ENCODE assay signal across 11 cellular contexts in genomic region chr14:99732436-99733220, GRCh38. TPM values are rescaled to one million over a fixed set of nuclear protein-coding genes. Genes with fewer than 3 reads are reported as not detected.
DNase-seq lines count a peak whose midpoint lies in the region; ATAC-seq and TF ChIP-seq lines count a peak whose summit lies in the region.
"Had no signal": no experiment of that assay in that cellular context is flagged by ENCODE, and none has a peak within 500 bp of the region (broad histone marks: within the 10 kb centered on the region; RNA-seq: fewer than 3 reads in every experiment).

No MANE protein-coding gene starts in this region.

- ATAC-seq in activated CD8-positive, alpha-beta memory T cell treated with anti-CD3 and anti-CD28 coated beads, Interleukin-2, amount 10 ng/mL, durations not matched to agents 7 days and 5 days, result no peak
- no peak for ATAC-seq in mucosa of descending colon

- H3K4me1 ChIP-seq in mucosa of descending colon (ENCODE audit: low read depth), result no peaks in the 10 kb centered on the region

- DNase-seq in activated CD8-positive, alpha-beta memory T cell treated with anti-CD3 and anti-CD28 coated beads, Interleukin-2, amount 50 U/mL, for 4 hours, result peak; percentile 7
- DNase-seq in activated CD8-positive, alpha-beta memory T cell treated with anti-CD3 and anti-CD28 coated beads, Interleukin-2, amount 10 ng/mL, durations not matched to agents 7 days and 5 days, result no peak
- peak; percentile 5 for DNase-seq in endothelial cell (ENCODE audit: low spot score)
- peak in 2 of 3 donors; percentile 23 to 46 for DNase-seq in mucosa of descending colon
- no peak for DNase-seq in type B pancreatic cell (ENCODE audit: extremely low spot score, unreplicated experiment)
- DNase-seq in NCI-H526 (lab: John Stamatoyannopoulos, UW), result no peak
- no peak for DNase-seq in NCI-H1105 treated with DMSO at 0.1 percent for 48 hours (lab: John Stamatoyannopoulos, UW)
- DNase-seq in NCI-H2227 treated with DMSO at 0.1 percent for 48 hours (lab: John Stamatoyannopoulos, UW), result no peak
- DNase-seq: effector CD4-positive, alpha-beta T cell; NCI-H146; NCI-H510A treated with DMSO at 0.1 percent for 48 hours had no signal

- H3K36me3 ChIP-seq in mucosa of descending colon (ENCODE audit: low read depth), result no peaks in the 10 kb centered on the region

- no peak overlapping the region for H3K4me3 ChIP-seq in mucosa of descending colon

- H3K36me3 Mint-ChIP-seq in activated CD8-positive, alpha-beta memory T cell treated with anti-CD3 and anti-CD28 coated beads, Interleukin-2, amount 10 ng/mL, durations not matched to agents 7 days and 5 days, result no peaks in the 10 kb centered on the region
- no peaks in the 10 kb centered on the region for H3K36me3 Mint-ChIP-seq in endothelial cell (ENCODE audit: low read depth, unreplicated experiment)
- no peaks in the 10 kb centered on the region for H3K36me3 Mint-ChIP-seq in type B pancreatic cell

- H3K9me3 ChIP-seq in mucosa of descending colon, result no peaks in the 10 kb centered on the region

- no peak overlapping the region for H3K27ac Mint-ChIP-seq in activated CD8-positive, alpha-beta memory T cell treated with anti-CD3 and anti-CD28 coated beads, Interleukin-2, amount 10 ng/mL, durations not matched to agents 7 days and 5 days
- no peak overlapping the region for H3K27ac Mint-ChIP-seq in endothelial cell (ENCODE audit: unreplicated experiment)
- H3K27ac Mint-ChIP-seq in type B pancreatic cell, result no peak overlapping the region

- intact Hi-C loops in mucosa of descending colon (cut with DNase I, micrococcal nuclease), result loop anchor here in 1 of 2 donors (5.0 kb wide), 1 partner anchor 155 kb away; no protein-coding TSS in a partner anchor

- H3K9me3 Mint-ChIP-seq in activated CD8-positive, alpha-beta memory T cell treated with anti-CD3 and anti-CD28 coated beads, Interleukin-2, amount 10 ng/mL, durations not matched to agents 7 days and 5 days (ENCODE audit: low read depth), result no peaks in the 10 kb centered on the region
- H3K9me3 Mint-ChIP-seq in endothelial cell (ENCODE audit: unreplicated experiment), result no peaks in the 10 kb centered on the region
- H3K9me3 Mint-ChIP-seq in type B pancreatic cell, result no peaks in the 10 kb centered on the region

- no peak overlapping the region for H3K4me3 Mint-ChIP-seq in activated CD8-positive, alpha-beta memory T cell treated with anti-CD3 and anti-CD28 coated beads, Interleukin-2, amount 10 ng/mL, durations not matched to agents 7 days and 5 days
- no peak overlapping the region for H3K4me3 Mint-ChIP-seq in endothelial cell (ENCODE audit: unreplicated experiment)
- H3K4me3 Mint-ChIP-seq in type B pancreatic cell, result peak overlapping the region; percentile 59

- H3K27me3 Mint-ChIP-seq in activated CD8-positive, alpha-beta memory T cell treated with anti-CD3 and anti-CD28 coated beads, Interleukin-2, amount 10 ng/mL, durations not matched to agents 7 days and 5 days, result peaks cover 23% of the 10 kb centered on the region
- H3K27me3 Mint-ChIP-seq in endothelial cell (ENCODE audit: unreplicated experiment) (peaks cover 17% of the 10 kb centered on the region), type B pancreatic cell (no peaks in the 10 kb centered on the region)

- CTCF ChIA-PET in activated CD8-positive, alpha-beta memory T cell treated with anti-CD3 and anti-CD28 coated beads, Interleukin-2, amount 10 ng/mL, durations not matched to agents 7 days and 5 days (lab: Charles Lee), result interaction anchor here (4.1 kb wide), 1 partner anchor 153 kb away, joined by 39 read pairs; no protein-coding TSS in a partner anchor

- TF ChIP-seq CTCF in endothelial cell (IDR thresholded peaks at IDR 0.05; ENCODE audit: unreplicated experiment) (no peak), mucosa of descending colon (IDR thresholded peaks at IDR 0.05) (no peak), type B pancreatic cell (conservative IDR thresholded peaks at IDR 0.05) (no peak)

- H3K4me1 Mint-ChIP-seq in activated CD8-positive, alpha-beta memory T cell treated with anti-CD3 and anti-CD28 coated beads, Interleukin-2, amount 10 ng/mL, durations not matched to agents 7 days and 5 days, result no peaks in the 10 kb centered on the region
- H3K4me1 Mint-ChIP-seq in endothelial cell (ENCODE audit: unreplicated experiment) (peaks cover 29% of the 10 kb centered on the region), type B pancreatic cell (ENCODE audit: unreplicated experiment) (peaks cover 20% of the 10 kb centered on the region)

RNA-seq across cellular contexts. Expression of gene CYP46A1, which starts 48.5 kb away (rescaled TPM):
- total RNA-seq in activated CD8-positive, alpha-beta memory T cell treated with anti-CD3 and anti-CD28 coated beads, Interleukin-2, amount 10 ng/mL, durations not matched to agents 7 days and 5 days, result under 1 TPM in 1 of 2 experiments, not detected in 1; 0.15 TPM
- total RNA-seq in endothelial cell (ENCODE audit: unreplicated experiment) (5.2 TPM), mucosa of descending colon (1 to 10 TPM in 1 of 3 donors, under 1 TPM in 2; 0.14 to 1.0 (median 0.22) TPM), type B pancreatic cell (ENCODE audit: low replicate concordance) (0.98 and 4.7 TPM in 2 replicates)

Comparison
In these comparisons a context has a peak if more than half of its experiments do, and no peak if none do; other contexts are left out.
1. DNase-seq: peak in activated CD8-positive, alpha-beta memory T cell treated with anti-CD3 and anti-CD28 coated beads, Interleukin-2, amount 50 U/mL, for 4 hours (single experiment), endothelial cell (single experiment) and mucosa of descending colon (2 of 3); none in activated CD8-positive, alpha-beta memory T cell treated with anti-CD3 and anti-CD28 coated beads, Interleukin-2, amount 10 ng/mL, durations not matched to agents 7 days and 5 days (single experiment), type B pancreatic cell (single experiment), NCI-H526 (0 of 2), NCI-H1105 treated with DMSO at 0.1 percent for 48 hours (single experiment) and NCI-H2227 treated with DMSO at 0.1 percent for 48 hours (single experiment).